ENCODE assay signal across 22 cellular contexts in the genomic region with DNA sequence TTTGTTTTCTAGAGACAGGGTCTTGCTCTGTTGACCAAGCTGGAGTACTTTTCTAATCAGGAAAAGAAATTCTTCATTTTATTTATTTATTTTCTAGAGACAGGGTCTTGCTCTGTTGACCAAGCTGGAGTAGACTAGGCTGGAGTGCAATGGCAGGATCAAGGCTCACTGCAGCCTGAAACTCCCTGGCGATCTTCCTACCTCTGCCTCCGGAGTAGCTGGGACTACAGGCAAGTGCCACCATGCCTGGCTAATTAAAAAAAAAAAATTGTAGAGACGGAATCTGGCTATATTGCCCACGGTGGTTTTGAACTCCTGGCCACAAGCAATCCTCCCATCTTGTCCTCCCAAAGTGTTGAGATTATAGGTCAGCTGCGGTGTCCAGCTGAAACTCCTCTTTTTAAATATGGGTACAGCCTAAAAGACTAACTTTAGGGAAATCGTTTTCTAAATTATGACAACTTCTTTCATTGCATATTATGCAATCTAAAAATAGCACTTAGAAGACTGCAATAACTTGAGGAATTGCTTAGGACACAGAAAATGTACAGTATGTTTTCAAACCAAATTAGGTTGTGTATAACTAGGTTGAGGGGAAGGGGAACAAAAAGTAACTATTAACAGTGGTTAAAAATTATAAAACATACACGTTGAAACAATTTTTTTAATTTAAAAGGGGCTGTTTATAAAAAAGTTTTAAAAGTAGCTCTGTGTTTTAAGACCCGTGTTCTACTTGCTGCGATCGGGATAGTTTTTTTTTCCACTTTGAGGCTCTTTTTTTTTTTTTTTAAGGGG. TPM values are rescaled to one million over a fixed set of nuclear protein-coding genes. Genes with fewer than 3 reads are reported as not detected.
DNase-seq lines count a peak whose midpoint lies in the region; ATAC-seq and TF ChIP-seq lines count a peak whose summit lies in the region.
"Had no signal": no experiment of that assay in that cellular context is flagged by ENCODE, and none has a peak within 500 bp of the region (broad histone marks: within the 10 kb centered on the region; RNA-seq: fewer than 3 reads in every experiment).

No MANE protein-coding gene starts in this region.

- H3K4me1 ChIP-seq in A673 (ENCODE audit: insufficient read depth, low read length, poor library complexity, severe bottlenecking) = peaks cover 32% of the 10 kb centered on the region

- DNase-seq in A673 (ENCODE audit: low spot score) (no peak), T-helper 17 cell (no peak), naive B cell (no peak), NCI-H1105 (lab: John Stamatoyannopoulos, UW) (no peak)
- no peak for DNase-seq in stimulated activated CD4-positive, alpha-beta T cell treated with anti-CD3 and anti-CD28 coated beads, Interleukin-15, amount 100 ng/mL, for 24 hours
- DNase-seq: activated CD4-positive, CD25-positive, alpha-beta regulatory T cell treated with anti-CD3 and anti-CD28 coated beads, Interleukin-2, amount 50 U/mL, for 72 hours; activated effector memory CD4-positive, alpha-beta T cell treated with anti-CD3 and anti-CD28 coated beads, Interleukin-2, amount 50 U/mL, for 16 hours; aorta; DMS 273 treated with DMSO at 0.1 percent for 48 hours; gastrocnemius medialis; kidney glomerular epithelial cell; NCI-H1436 treated with DMSO at 0.1 percent for 48 hours; NCI-H774; PC-9; stimulated activated CD4-positive, alpha-beta T cell treated with anti-CD3 and anti-CD28 coated beads, Interleukin-12 subunit alpha, Interleukin-12 subunit beta, amount 100 ng/mL, for 4 hours; T-helper 9 cell had no signal

- H3K36me3 ChIP-seq in A673 (ENCODE audit: insufficient read depth, low read length, poor library complexity, severe bottlenecking) = no peaks in the 10 kb centered on the region
- H3K36me3 ChIP-seq: gastrocnemius medialis had no signal

- peak overlapping the region; percentile 66 for H3K27ac Mint-ChIP-seq in T-helper 17 cell
- H3K27ac Mint-ChIP-seq in naive B cell = peak overlapping the region in 5 of 6 donors; percentile 22 to 91 (median 60)

- peak overlapping the region; percentile 72 for H3K4me3 ChIP-seq in A673 (ENCODE audit: low read depth, low read length, poor library complexity, severe bottlenecking)
- H3K4me3 ChIP-seq: PC-9 had no signal

- BruUV-seq in A673 (replicated peaks; lab: Mats Ljungman, UMichigan) = no TSS peak

- H3K4me3 Mint-ChIP-seq in T-helper 17 cell (peak overlapping the region; percentile 55), naive B cell (peak overlapping the region in 3 of 8 donors; percentile 20 to 61 (median 34))
- H3K4me3 Mint-ChIP-seq: central memory CD8-positive, alpha-beta T cell had no signal

- H3K9me3 ChIP-seq in A673 (ENCODE audit: low read depth, low read length, poor library complexity, severe bottlenecking) = no peaks in the 10 kb centered on the region
- H3K9me3 ChIP-seq in T-helper 17 cell (ENCODE audit: control insufficient read depth, low read length, poor library complexity, severe bottlenecking) = no peaks in the 10 kb centered on the region
- H3K9me3 ChIP-seq: gastrocnemius medialis had no signal

- H3K4me1 Mint-ChIP-seq in T-helper 17 cell = peaks cover 6% of the 10 kb centered on the region
- peaks cover 9 to 25% (median 16%) of the 10 kb centered on the region in 3 donors for H3K4me1 Mint-ChIP-seq in naive B cell

- no peaks in the 10 kb centered on the region for H3K36me3 Mint-ChIP-seq in T-helper 17 cell (ENCODE audit: low read depth)
- peaks cover 6 to 11% of the 10 kb centered on the region in 2 donors for H3K36me3 Mint-ChIP-seq in naive B cell

- POLR2A ChIA-PET in A673 (lab: Charles Lee; ENCODE audit: low non-redundant PET) = interaction anchor here (0.7 kb wide), 1 partner anchor 121 kb away, joined by 9 read pairs; no protein-coding TSS in a partner anchor

- CTCF ChIA-PET in A673 (lab: Charles Lee) = interaction anchor here (0.6 to 1.6 kb wide), 6 partner anchors 16 to 455 kb away, joined by 3 to 5 read pairs (median 4); no protein-coding TSS in a partner anchor

- no peaks in the 10 kb centered on the region for H3K27me3 ChIP-seq in A673 (replicated peaks; ENCODE audit: insufficient read depth, low read depth, low read length, poor library complexity)

- TF ChIP-seq CTCF in 22Rv1 (IDR thresholded peaks at IDR 0.05) = no peak
- TF ChIP-seq CTCF in A673 (conservative IDR thresholded peaks at IDR 0.05; ENCODE audit: low read depth, low read length) = no peak

- peak overlapping the region; percentile 100 for H3K27ac ChIP-seq in 22Rv1
- peak overlapping the region; percentile 98 for H3K27ac ChIP-seq in A673 (ENCODE audit: low read depth, low read length, poor library complexity, severe bottlenecking)
- H3K27ac ChIP-seq: gastrocnemius medialis, PC-9 had no signal

- H3K27me3 Mint-ChIP-seq in T-helper 17 cell = peaks cover 70% of the 10 kb centered on the region
- H3K27me3 Mint-ChIP-seq in naive B cell = peaks cover 45 to 68% (median 65%) of the 10 kb centered on the region in 3 donors

- ATAC-seq in T-helper 17 cell = no peak
- ATAC-seq in naive B cell (ENCODE audit: low read depth in 2 of 2) = no peak
- no peak for ATAC-seq in GM21360 (IDR thresholded peaks at IDR 0.05; ENCODE audit: unreplicated experiment)
- ATAC-seq: gastrocnemius medialis had no signal

- H3K9me3 Mint-ChIP-seq in naive B cell = peaks cover 3 to 23% (median 9%) of the 10 kb centered on the region in 7 donors
- H3K9me3 Mint-ChIP-seq: central memory CD8-positive, alpha-beta T cell had no signal

- intact Hi-C loops in A673 (cut with micrococcal nuclease; ENCODE audit: unreplicated experiment) = loop anchor here (10.0 kb wide), 1 partner anchor 297 kb away; no protein-coding TSS in a partner anchor

RNA-seq across cellular contexts. Expression of a gene that starts 4.8 kb away (rescaled TPM):
- total RNA-seq in A673 (2021) = 78.3 and 129 TPM in 2 replicates
- total RNA-seq in T-helper 17 cell = not detected
- not detected for polyA plus RNA-seq in naive B cell (ENCODE audit: low read depth in 6 of 6)
- total RNA-seq: aorta, gastrocnemius medialis, M059J, mesenteric fat pad, PC-9 had no signal
- polyA plus RNA-seq: BJ had no signal

RNA-seq across cellular contexts. Expression of a gene that starts 5.4 kb away (rescaled TPM):
- total RNA-seq in A673 (2021) (25.5 and 47.8 TPM in 2 replicates), T-helper 17 cell (not detected)
- polyA plus RNA-seq in naive B cell (ENCODE audit: low read depth in 6 of 6) = not detected
- total RNA-seq: aorta, gastrocnemius medialis, M059J, mesenteric fat pad, PC-9 had no signal
- polyA plus RNA-seq: aorta had no signal

RNA-seq across cellular contexts. Expression of a gene that starts 11.0 kb away (rescaled TPM):
- 11.7 and 15.8 TPM in 2 replicates for total RNA-seq in A673 (2021)
- total RNA-seq in T-helper 17 cell = not detected
- polyA plus RNA-seq in naive B cell (ENCODE audit: low read depth in 6 of 6) = not detected
- total RNA-seq: aorta, gastrocnemius medialis, mesenteric fat pad, PC-9 had no signal

Comparison
In these comparisons a context has a peak if more than half of its experiments do, and no peak if none do; other contexts are left out.
1. RNA of a gene that starts 4.8 kb away (total RNA-seq): 78.3 to 129 TPM in A673; not detected in T-helper 17 cell; every median in the first group is over 10 times any median in the second.
2. RNA of a gene that starts 5.4 kb away (total RNA-seq): 25.5 to 47.8 TPM in A673; not detected in T-helper 17 cell; every median in the first group is over 10 times any median in the second.
3. RNA of a gene that starts 11.0 kb away (total RNA-seq): 11.7 to 15.8 TPM in A673; not detected in T-helper 17 cell; every median in the first group is over 10 times any median in the second.